8 cellular contexts compared by ENCODE assay signal in the genomic region with DNA sequence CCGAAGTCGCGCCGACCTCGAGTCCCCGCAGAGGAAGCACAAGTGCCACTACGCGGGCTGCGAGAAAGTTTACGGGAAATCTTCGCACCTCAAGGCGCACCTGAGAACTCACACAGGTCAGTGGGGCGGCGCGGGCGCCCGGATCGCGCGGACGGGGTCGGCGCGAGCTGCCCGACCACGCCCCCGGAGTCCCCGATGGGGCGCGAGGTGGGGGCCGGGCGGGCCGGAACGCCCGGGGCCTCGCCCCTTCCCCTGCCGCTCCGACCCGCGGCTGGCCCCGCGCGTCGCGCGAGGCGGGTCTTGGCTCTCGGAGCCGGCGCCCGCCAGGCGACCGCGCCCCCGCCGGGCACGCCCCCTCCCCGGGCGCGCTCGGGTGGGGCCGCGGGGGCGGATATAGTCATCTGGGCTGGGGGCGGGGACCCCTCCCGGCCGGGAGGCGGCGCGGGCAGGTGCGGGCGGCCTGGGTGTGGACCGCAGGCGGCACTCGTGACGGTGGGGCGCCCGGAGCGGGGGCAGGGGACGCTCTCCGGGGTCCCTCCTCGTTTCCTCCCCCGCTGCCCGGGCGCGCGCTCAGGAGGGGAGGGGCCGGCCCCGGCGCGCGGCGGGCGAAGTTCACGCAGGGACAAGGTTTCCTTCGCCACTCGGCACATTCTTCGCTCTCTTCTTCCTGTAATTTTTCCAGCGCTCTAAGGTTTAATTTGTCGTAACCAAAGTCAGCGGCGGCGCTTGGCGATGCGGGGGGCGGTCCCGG. TPM values are rescaled to one million over a fixed set of nuclear protein-coding genes. Genes with fewer than 3 reads are reported as not detected.
DNase-seq lines count a peak whose midpoint lies in the region; ATAC-seq and TF ChIP-seq lines count a peak whose summit lies in the region.

No MANE protein-coding gene starts in this region.

- no peaks in the 10 kb centered on the region for H3K27me3 Mint-ChIP-seq in activated T-cell treated with anti-CD3 and anti-CD28 coated beads, Interleukin-2, amount 50 U/mL, for 24 hours
- H3K27me3 Mint-ChIP-seq in naive thymus-derived CD8-positive, alpha-beta T cell = no peaks in the 10 kb centered on the region

- H3K4me3 Mint-ChIP-seq in activated T-cell treated with anti-CD3 and anti-CD28 coated beads, Interleukin-2, amount 50 U/mL, for 24 hours = peak overlapping the region; percentile 95
- peak overlapping the region; percentile 58 to 100 (median 95) for H3K4me3 Mint-ChIP-seq in naive thymus-derived CD8-positive, alpha-beta T cell

- ATAC-seq in naive thymus-derived CD8-positive, alpha-beta T cell = peak; percentile 7

- WGBS in esophagus muscularis mucosa = 0% methylated on average over 1 of the region's 107 CpGs
- 0 to 1% (median 1%) methylated on average over 25 to 106 of the region's 107 CpGs for WGBS in stomach, 5 donors

- H3K27ac ChIP-seq in AG04450 (ENCODE audit: low read depth, low read length) = peak overlapping the region; percentile 39
- peak overlapping the region; percentile 98 to 100 (median 100) for H3K27ac ChIP-seq in esophagus muscularis mucosa (replicated peaks in 1 of 4)
- H3K27ac ChIP-seq in stomach = peak overlapping the region; percentile 99 to 100 (median 100)

- POLR2A ChIA-PET in AG04450 (lab: Yijun Ruan, JAX) = interaction anchor here (1.1 kb wide), 1 partner anchor 107 kb away, joined by 4 read pairs; no protein-coding TSS in a partner anchor
- POLR2A ChIA-PET in naive thymus-derived CD8-positive, alpha-beta T cell (lab: Charles Lee) = interaction anchor here (1.0 to 14.7 kb wide), 12 partner anchors 25 to 160 kb away, joined by 3 to 915 read pairs (median 28); no protein-coding TSS in a partner anchor

- DNase-seq in AG04450 (ENCODE audit: low read depth, low spot score) (no peak), NCI-H69 (lab: John Stamatoyannopoulos, UW) (peak; percentile 97), esophagus muscularis mucosa (ENCODE audit: extremely low spot score) (no peak), stomach (peak; percentile 76), NCI-H2107 treated with DMSO at 0.1 percent for 48 hours (lab: John Stamatoyannopoulos, UW; ENCODE audit: unreplicated experiment) (no peak)
- DNase-seq in activated T-cell treated with anti-CD3 and anti-CD28 coated beads, Interleukin-2, amount 50 U/mL, for 24 hours = peak; percentile 77
- peak; percentile 74 to 92 (median 82) for DNase-seq in naive thymus-derived CD8-positive, alpha-beta T cell

- H3K36me3 ChIP-seq in esophagus muscularis mucosa (no peaks in the 10 kb centered on the region), stomach (no peaks in the 10 kb centered on the region)

- TF ChIP-seq EP300 in esophagus muscularis mucosa (IDR thresholded peaks at IDR 0.05) (no peak), stomach (IDR thresholded peaks at IDR 0.05) (no peak)

- CTCF ChIA-PET in AG04450 (lab: Charles Lee) = interaction anchor here (0.7 to 1.5 kb wide), 2 partner anchors 38 to 161 kb away, joined by 3 to 11 read pairs; no protein-coding TSS in a partner anchor

- H3K4me3 ChIP-seq in AG04450 (ENCODE audit: low read depth, low read length) = peak overlapping the region; percentile 73
- peak overlapping the region; percentile 83 to 96 (median 92) for H3K4me3 ChIP-seq in esophagus muscularis mucosa
- peak overlapping the region; percentile 67 to 89 (median 78) for H3K4me3 ChIP-seq in stomach

- intact Hi-C loops in esophagus muscularis mucosa (cut with DNase I) = loop anchor here (2.0 to 5.0 kb wide), 4 partner anchors 37 to 109 kb away; no protein-coding TSS in a partner anchor
- intact Hi-C loops in stomach (cut with DNase I; ENCODE audit: low total_unique reads) = no loop called here

- no peaks in the 10 kb centered on the region; the same call in 1 of the 2 replicates for H3K9me3 ChIP-seq in AG04450 (ENCODE audit: control insufficient read depth, insufficient read depth, low read length)
- H3K9me3 ChIP-seq in esophagus muscularis mucosa = no peaks in the 10 kb centered on the region
- H3K9me3 ChIP-seq in stomach = no peaks in the 10 kb centered on the region

- TF ChIP-seq POLR2A in GM19193 (IDR thresholded peaks at IDR 0.05; ENCODE audit: extremely low read depth, insufficient read depth, insufficient read length) = peak; percentile 24
- TF ChIP-seq POLR2A in esophagus muscularis mucosa (IDR thresholded peaks at IDR 0.05; ENCODE audit: low read depth) = peak; percentile 20
- no peak for TF ChIP-seq POLR2A in stomach (IDR thresholded peaks at IDR 0.05)

- peak overlapping the region; percentile 85 for H3K27ac Mint-ChIP-seq in activated T-cell treated with anti-CD3 and anti-CD28 coated beads, Interleukin-2, amount 50 U/mL, for 24 hours
- H3K27ac Mint-ChIP-seq in naive thymus-derived CD8-positive, alpha-beta T cell = peak overlapping the region in 9 of 10 donors; percentile 87 to 100 (median 97)

- no peaks in the 10 kb centered on the region for H3K9me3 Mint-ChIP-seq in activated T-cell treated with anti-CD3 and anti-CD28 coated beads, Interleukin-2, amount 50 U/mL, for 24 hours
- H3K9me3 Mint-ChIP-seq in naive thymus-derived CD8-positive, alpha-beta T cell = peaks cover 0 to 2% (median 0%) of the 10 kb centered on the region in 9 donors

- H3K27me3 ChIP-seq in AG04450 (ENCODE audit: control insufficient read depth, insufficient read depth, low read length) (no peaks in the 10 kb centered on the region), esophagus muscularis mucosa (no peaks in the 10 kb centered on the region), stomach (no peaks in the 10 kb centered on the region)

- H3K36me3 Mint-ChIP-seq in activated T-cell treated with anti-CD3 and anti-CD28 coated beads, Interleukin-2, amount 50 U/mL, for 24 hours (ENCODE audit: low read depth) = peaks cover 33% of the 10 kb centered on the region
- peaks cover 0 to 26% (median 5%) of the 10 kb centered on the region in 3 donors for H3K36me3 Mint-ChIP-seq in naive thymus-derived CD8-positive, alpha-beta T cell

- peaks cover 54 to 59% (median 58%) of the 10 kb centered on the region in 4 donors for H3K4me1 ChIP-seq in esophagus muscularis mucosa
- peaks cover 38 to 63% (median 57%) of the 10 kb centered on the region in 4 donors for H3K4me1 ChIP-seq in stomach

- TF ChIP-seq CTCF in AG04450 (IDR thresholded peaks at IDR 0.05; ENCODE audit: low read depth, low read length) (no peak), esophagus muscularis mucosa (IDR thresholded peaks at IDR 0.05) (no peak), stomach (IDR thresholded peaks at IDR 0.05) (peak in 1 of 7 experiments; percentile 19)

- H3K4me1 Mint-ChIP-seq in activated T-cell treated with anti-CD3 and anti-CD28 coated beads, Interleukin-2, amount 50 U/mL, for 24 hours (ENCODE audit: low read depth) = peaks cover 56% of the 10 kb centered on the region
- peaks cover 41 to 73% (median 66%) of the 10 kb centered on the region in 4 donors for H3K4me1 Mint-ChIP-seq in naive thymus-derived CD8-positive, alpha-beta T cell

RNA-seq across cellular contexts. Expression of gene KLF13, which starts 1.2 kb away (rescaled TPM):
- 16.8 and 17.4 TPM in 2 replicates for polyA plus RNA-seq in AG04450 (2011; rRNA removed)
- polyA minus RNA-seq in AG04450 (2011; rRNA and poly(A)+ RNA removed) = 13.3 and 16.2 TPM in 2 replicates
- 100 to 1,000 TPM in 1 of 4 donors, 10 to 100 TPM in 3; 57.3 to 109 (median 74.2) TPM for total RNA-seq in esophagus muscularis mucosa
- 100 to 1,000 TPM; 240 to 244 TPM for total RNA-seq in naive thymus-derived CD8-positive, alpha-beta T cell
- polyA plus RNA-seq in naive thymus-derived CD8-positive, alpha-beta T cell = 100 to 1,000 TPM in 1 of 3 donors, 10 to 100 TPM in 2; 70.1 to 102 (median 93.7) TPM
- 10 to 100 TPM in 4 of 5 donors, 1 to 10 TPM in 1; 9.3 to 74.0 (median 38.8) TPM for total RNA-seq in stomach
- 10 to 100 TPM; 23.0 to 30.7 (median 24.3) TPM for polyA plus RNA-seq in stomach

Comparison
In these comparisons a context has a peak if more than half of its experiments do, and no peak if none do; other contexts are left out.
1. DNase-seq: peak in NCI-H69 (single experiment), activated T-cell treated with anti-CD3 and anti-CD28 coated beads, Interleukin-2, amount 50 U/mL, for 24 hours (single experiment), naive thymus-derived CD8-positive, alpha-beta T cell (10 of 10) and stomach (single experiment); none in AG04450 (single experiment), esophagus muscularis mucosa (single experiment) and NCI-H2107 treated with DMSO at 0.1 percent for 48 hours (single experiment).
2. H3K27ac ChIP-seq: peak in every context shown above with its lines; median percentile 100 in stomach; 100 in esophagus muscularis mucosa; 39 in AG04450.
3. POLR2A ChIP-seq: peak in GM19193 (single experiment) and esophagus muscularis mucosa (single experiment); none in stomach (0 of 4).
4. Peak in every context shown above with its lines, with median percentiles within 50 percentile points of each other: H3K4me3 ChIP-seq.